21 cellular contexts compared by ENCODE assay signal in genomic region chrX:2176274-2176673, GRCh38.
"Had no signal": no experiment of that assay in that cellular context is flagged by ENCODE, and none has a peak within 500 bp of the region (broad histone marks: within the 10 kb centered on the region; RNA-seq: fewer than 3 reads in every experiment).

No MANE protein-coding gene starts in this region.

- H3K9me3 ChIP-seq: SJCRH30 had no signal

- ATAC-seq: Panc1, PC-3, SK-N-SH treated with all-trans-retinoic acid at 6 μM for 48 hours had no signal

- H3K4me3 ChIP-seq: SJCRH30 had no signal

- H3K4me1 ChIP-seq: SJCRH30 had no signal

- H3K36me3 ChIP-seq: SJCRH30 had no signal

- DNase-seq: KBM-7, NCI-H1092, NCI-H1105 treated with DMSO at 0.1 percent for 48 hours, NCI-H1417 treated with DMSO at 0.1 percent for 48 hours, NCI-H146, NCI-H1694 treated with DMSO at 0.1 percent for 48 hours, NCI-H2029, NCI-H2081 treated with DMSO at 0.1 percent for 48 hours, NCI-H2171, NCI-H226, NCI-H446, NCI-H510A, NCI-H524 treated with DMSO at 0.1 percent for 48 hours, NCI-H69, NCI-H774, PC-3, SHP77, SJCRH30 had no signal

- H3K27ac ChIP-seq: RWPE1, SJCRH30 had no signal

- H3K27me3 ChIP-seq: SJCRH30 had no signal
